Comparison of ENCODE assay signal across 12 cellular contexts in genomic region chr3:122298239-122298638, GRCh38. TPM values are rescaled to one million over a fixed set of nuclear protein-coding genes. Genes with fewer than 3 reads are reported as not detected.
A peak's percentile ranks its signal among the peaks of the same experiment; 100 is the strongest.
DNase-seq lines count a peak whose midpoint lies in the region; ATAC-seq and TF ChIP-seq lines count a peak whose summit lies in the region.
"Had no signal": no experiment of that assay in that cellular context is flagged by ENCODE, and none has a peak within 500 bp of the region (broad histone marks: within the 10 kb centered on the region; RNA-seq: fewer than 3 reads in every experiment).

No MANE protein-coding gene starts in this region.

- intact Hi-C loops in upper lobe of right lung (cut with DNase I), result no loop called here

- H3K27me3 ChIP-seq in Loucy (ENCODE audit: insufficient read depth, low read length, poor library complexity, severe bottlenecking), result no peaks in the 10 kb centered on the region
- H3K27me3 ChIP-seq in Peyer's patch, result no peaks in the 10 kb centered on the region
- no peaks in the 10 kb centered on the region for H3K27me3 ChIP-seq in upper lobe of right lung

- H3K4me1 Mint-ChIP-seq in activated T-cell treated with anti-CD3 and anti-CD28 coated beads, Interleukin-2, amount 50 U/mL, for 4 hours (ENCODE audit: low read depth), result peaks cover 18% of the 10 kb centered on the region
- H3K4me1 Mint-ChIP-seq in stimulated activated memory B cell treated with anti-CD40 and anti-IgM and Interleukin-4, amounts not matched to agents 10 μg/mL and 1 μg/mL and 100 μg/mL, for 72 hours, result peaks cover 25% of the 10 kb centered on the region

- H3K4me1 ChIP-seq in Loucy (ENCODE audit: insufficient read depth, low read length, poor library complexity, severe bottlenecking) (peaks cover 32% of the 10 kb centered on the region), Peyer's patch (no peaks in the 10 kb centered on the region), upper lobe of right lung (peaks cover 12% of the 10 kb centered on the region)

- H3K9me3 Mint-ChIP-seq in activated T-cell treated with anti-CD3 and anti-CD28 coated beads, Interleukin-2, amount 50 U/mL, for 4 hours, result peaks cover 2% of the 10 kb centered on the region
- peaks cover 2% of the 10 kb centered on the region for H3K9me3 Mint-ChIP-seq in stimulated activated memory B cell treated with anti-CD40 and anti-IgM and Interleukin-4, amounts not matched to agents 10 μg/mL and 1 μg/mL and 100 μg/mL, for 72 hours
- H3K9me3 Mint-ChIP-seq: type B pancreatic cell had no signal

- no peaks in the 10 kb centered on the region for H3K27me3 Mint-ChIP-seq in activated T-cell treated with anti-CD3 and anti-CD28 coated beads, Interleukin-2, amount 50 U/mL, for 4 hours (ENCODE audit: low read depth)
- H3K27me3 Mint-ChIP-seq in stimulated activated memory B cell treated with anti-CD40 and anti-IgM and Interleukin-4, amounts not matched to agents 10 μg/mL and 1 μg/mL and 100 μg/mL, for 72 hours, result no peaks in the 10 kb centered on the region
- H3K27me3 Mint-ChIP-seq: type B pancreatic cell had no signal

- H2AFZ ChIP-seq in Loucy (ENCODE audit: low read length), result no peak overlapping the region

- H3K4me3 Mint-ChIP-seq in activated T-cell treated with anti-CD3 and anti-CD28 coated beads, Interleukin-2, amount 50 U/mL, for 4 hours, result no peak overlapping the region
- no peak overlapping the region for H3K4me3 Mint-ChIP-seq in stimulated activated memory B cell treated with anti-CD40 and anti-IgM and Interleukin-4, amounts not matched to agents 10 μg/mL and 1 μg/mL and 100 μg/mL, for 72 hours
- H3K4me3 Mint-ChIP-seq: type B pancreatic cell had no signal

- H3K36me3 Mint-ChIP-seq in activated T-cell treated with anti-CD3 and anti-CD28 coated beads, Interleukin-2, amount 50 U/mL, for 4 hours (ENCODE audit: insufficient read depth), result no peaks in the 10 kb centered on the region
- H3K36me3 Mint-ChIP-seq in stimulated activated memory B cell treated with anti-CD40 and anti-IgM and Interleukin-4, amounts not matched to agents 10 μg/mL and 1 μg/mL and 100 μg/mL, for 72 hours, result peaks cover 4% of the 10 kb centered on the region
- H3K36me3 Mint-ChIP-seq: type B pancreatic cell had no signal

- no peak for TF ChIP-seq POLR2A in Peyer's patch (IDR thresholded peaks at IDR 0.05)

- no peaks in the 10 kb centered on the region for H3F3A ChIP-seq in Loucy (ENCODE audit: low read depth)

- peak overlapping the region; percentile 69 for H3K27ac Mint-ChIP-seq in stimulated activated memory B cell treated with anti-CD40 and anti-IgM and Interleukin-4, amounts not matched to agents 10 μg/mL and 1 μg/mL and 100 μg/mL, for 72 hours
- H3K27ac Mint-ChIP-seq: type B pancreatic cell had no signal

- DNase-seq in activated T-cell treated with anti-CD3 and anti-CD28 coated beads, Interleukin-2, amount 50 U/mL, for 4 hours, result no peak
- DNase-seq in activated T-cell treated with anti-CD3 and anti-CD28 coated beads for 4 hours (no peak), Peyer's patch (no peak), NCI-H2196 treated with DMSO at 0.1 percent for 48 hours (lab: John Stamatoyannopoulos, UW; ENCODE audit: unreplicated experiment) (no peak), upper lobe of right lung (no peak)
- DNase-seq: activated CD8-positive, alpha-beta memory T cell treated with anti-CD3 and anti-CD28 coated beads, Interleukin-2, amount 50 U/mL, for 4 hours; NCI-H1105 treated with DMSO at 0.1 percent for 48 hours; SHP77 treated with DMSO at 0.1 percent for 48 hours had no signal

- peak; percentile 62 to 69 for ATAC-seq in activated T-cell treated with anti-CD3 and anti-CD28 coated beads, Interleukin-2, amount 50 U/mL, for 4 hours
- ATAC-seq in HG02588 (IDR thresholded peaks at IDR 0.05; ENCODE audit: unreplicated experiment), result peak; percentile 69
- peak; percentile 90 for ATAC-seq in stimulated activated memory B cell treated with anti-CD40 and anti-IgM and Interleukin-4, amounts not matched to agents 10 μg/mL and 1 μg/mL and 100 μg/mL, for 72 hours
- no peak for ATAC-seq in upper lobe of right lung

- no peaks in the 10 kb centered on the region for H3K9me2 ChIP-seq in Loucy (replicated peaks; ENCODE audit: low read depth, low read length)

- H3K4me2 ChIP-seq in Loucy (ENCODE audit: low read depth, low read length, poor library complexity, severe bottlenecking), result no peak overlapping the region

- H4K20me1 ChIP-seq in Loucy (ENCODE audit: insufficient read depth, low read length, poor library complexity, severe bottlenecking), result no peaks in the 10 kb centered on the region

- H3K9me3 ChIP-seq in Loucy (ENCODE audit: insufficient read depth, low read depth, low read length), result 0 out of 2 replicates have a peak, but pooled peaks cover 4% of the 10 kb centered on the region
- no peaks in the 10 kb centered on the region for H3K9me3 ChIP-seq in Peyer's patch
- H3K9me3 ChIP-seq in upper lobe of right lung, result no peaks in the 10 kb centered on the region

- H3K27ac ChIP-seq in Peyer's patch (no peak overlapping the region), upper lobe of right lung (no peak overlapping the region)

- H3K79me2 ChIP-seq in Loucy (ENCODE audit: insufficient read depth, low read length), result no peaks in the 10 kb centered on the region

- H3K36me3 ChIP-seq in Loucy (ENCODE audit: insufficient read depth, low read length) (no peaks in the 10 kb centered on the region), Peyer's patch (no peaks in the 10 kb centered on the region), upper lobe of right lung (no peaks in the 10 kb centered on the region)

- TF ChIP-seq CTCF in Loucy (conservative IDR thresholded peaks at IDR 0.05; ENCODE audit: low read length), result peak; percentile 37; the same call in 1 of the 2 replicates
- no peak for TF ChIP-seq CTCF in Peyer's patch (IDR thresholded peaks at IDR 0.05)
- no peak for TF ChIP-seq CTCF in upper lobe of right lung (IDR thresholded peaks at IDR 0.05)

- no peak overlapping the region for H3K4me3 ChIP-seq in Loucy (ENCODE audit: low read length, poor library complexity, severe bottlenecking)
- no peak overlapping the region for H3K4me3 ChIP-seq in Peyer's patch
- H3K4me3 ChIP-seq in upper lobe of right lung, result no peak overlapping the region

- no peak overlapping the region for H3K9ac ChIP-seq in Loucy (ENCODE audit: low read depth, low read length, poor library complexity, severe bottlenecking)

RNA-seq across cellular contexts. Expression of gene CSTA, which starts 26.8 kb away (rescaled TPM):
- total RNA-seq in activated T-cell treated with anti-CD3 and anti-CD28 coated beads, Interleukin-2, amount 50 U/mL, for 4 hours, result not detected
- total RNA-seq in Peyer's patch (not detected), upper lobe of right lung (22.3 TPM)

Comparison
In these comparisons a context has a peak if more than half of its experiments do, and no peak if none do; other contexts are left out.
1. RNA of gene CSTA, which starts 26.8 kb away (total RNA-seq): 22.3 TPM in upper lobe of right lung (single experiment); not detected in activated T-cell treated with anti-CD3 and anti-CD28 coated beads, Interleukin-2, amount 50 U/mL, for 4 hours and not detected in Peyer's patch; every median in the first group is over 10 times any median in the second.